Comparison of ENCODE assay signal across 14 cellular contexts in the genomic region with DNA sequence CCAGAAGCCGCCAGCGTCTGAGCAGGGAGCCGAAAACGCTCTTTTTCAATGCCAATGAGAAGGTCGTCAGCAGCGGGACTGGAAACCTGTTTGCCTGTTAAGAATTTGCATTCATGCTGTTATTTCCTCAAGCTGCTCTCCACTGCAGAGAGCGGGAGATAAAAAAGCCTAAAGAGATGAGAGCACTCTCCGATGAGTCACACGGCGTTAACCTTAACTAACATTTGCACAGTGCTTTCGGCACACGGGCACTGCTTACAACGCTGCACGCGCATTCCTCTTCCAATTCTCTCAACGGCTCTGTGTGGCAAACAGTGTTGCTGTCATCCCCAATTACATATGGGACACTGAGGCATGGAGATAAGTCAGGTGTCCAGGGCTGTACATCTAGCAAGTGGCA. TPM values are rescaled to one million over a fixed set of nuclear protein-coding genes. Genes with fewer than 3 reads are reported as not detected.
DNase-seq lines count a peak whose midpoint lies in the region; ATAC-seq and TF ChIP-seq lines count a peak whose summit lies in the region.
"Had no signal": no experiment of that assay in that cellular context is flagged by ENCODE, and none has a peak within 500 bp of the region (broad histone marks: within the 10 kb centered on the region; RNA-seq: fewer than 3 reads in every experiment).

No MANE protein-coding gene starts in this region.

- no peaks in the 10 kb centered on the region for H3K4me1 Mint-ChIP-seq in glutamatergic neuron (ENCODE audit: low read depth, unreplicated experiment)

- ATAC-seq in HCT116 (peak; percentile 63), HG03095 (IDR thresholded peaks at IDR 0.05; ENCODE audit: unreplicated experiment) (no peak)
- ATAC-seq: Right ventricle myocardium inferior had no signal

- H3K4me2 ChIP-seq in HCT116 (ENCODE audit: low read length) = peak overlapping the region; percentile 41

- DNase-seq in AG20443 (ENCODE audit: low spot score) (peak; percentile 63), HCT116 (ENCODE audit: low read depth, low spot score) (no peak), RPMI8226 (peak; percentile 16), fibroblast of villous mesenchyme (ENCODE audit: low read depth) (peak; percentile 47), NCI-H748 treated with DMSO at 0.1 percent for 48 hours (lab: John Stamatoyannopoulos, UW) (no peak), glutamatergic neuron (no peak), dedifferentiated amniotic fluid mesenchymal stem cell (ENCODE audit: extremely low spot score) (no peak)
- DNase-seq: effector CD4-positive, alpha-beta T cell; NCI-H1092; transverse colon had no signal

- H3K4me1 ChIP-seq in HCT116 (ENCODE audit: control insufficient read depth in 1 of 2, insufficient read depth in 2 of 2, low read length in 2 of 2) = peaks cover 2 to 11% of the 10 kb centered on the region in 2 experiments; a peak in 2 of 4 replicates
- H3K4me1 ChIP-seq: transverse colon had no signal

- H3K4me3 ChIP-seq in HCT116 (replicated peaks in 1 of 2; ENCODE audit: low read depth in 1 of 2, low read length in 2 of 2) (peak overlapping the region in 1 of 2 experiments; percentile 5; a peak in 1 of 4 replicates), fibroblast of villous mesenchyme (ENCODE audit: low read depth, low read length) (no peak overlapping the region)
- H3K4me3 ChIP-seq: transverse colon had no signal

- H3K9me3 ChIP-seq in HCT116 (ENCODE audit: control insufficient read depth in 1 of 2, insufficient read depth in 1 of 2, low read depth in 1 of 2, low read length in 2 of 2) = no peaks in the 10 kb centered on the region
- H3K9me3 ChIP-seq: transverse colon had no signal

- H3K27me3 Mint-ChIP-seq in glutamatergic neuron (ENCODE audit: unreplicated experiment) = peaks cover 6% of the 10 kb centered on the region

- CTCF ChIA-PET in HCT116 (lab: Charles Lee) = interaction anchor here (1.3 kb wide), 1 partner anchor 30 kb away, joined by 7 read pairs; no protein-coding TSS in a partner anchor

- POLR2A ChIA-PET in HCT116 (lab: Charles Lee) = no interaction called here

- no peaks in the 10 kb centered on the region for H3K36me3 ChIP-seq in HCT116 (ENCODE audit: control insufficient read depth in 1 of 2, insufficient read depth in 2 of 2, low read length in 2 of 2)
- H3K36me3 ChIP-seq: transverse colon had no signal

- peaks cover 29% of the 10 kb centered on the region; the same call in 1 of the 2 replicates for H3K27me3 ChIP-seq in HCT116 (ENCODE audit: insufficient read depth, low read length)

- RAD21 ChIA-PET in HCT116 (lab: Charles Lee; ENCODE audit: low non-redundant PET in 1 of 2, low total read pairs in 2 of 2, uncharacterized antibody in 2 of 2, unreplicated experiment in 2 of 2) = no interaction called here

- no peak overlapping the region for H3K4me3 Mint-ChIP-seq in glutamatergic neuron (ENCODE audit: unreplicated experiment)
- H3K4me3 Mint-ChIP-seq: T-helper 2 cell treated with Interferon-gamma antibody and Interleukin-4, amounts not matched to agents 5 μg/mL and 100 μg/mL, for 36 hours had no signal

- intact Hi-C loops in HCT116 (cut with micrococcal nuclease) = no loop called here

- TF ChIP-seq RAD21 in HCT116 (IDR thresholded peaks at IDR 0.05; ENCODE audit: low read depth) = no peak

- no peaks in the 10 kb centered on the region for H3K79me2 ChIP-seq in HCT116 (ENCODE audit: insufficient read depth, low read length)

- no peak overlapping the region for H3K27ac ChIP-seq in HCT116 (ENCODE audit: low read depth, low read length)
- H3K27ac ChIP-seq: transverse colon had no signal

- TF ChIP-seq POLR2A in HCT116 (IDR thresholded peaks at IDR 0.05; ENCODE audit: borderline replicate concordance, extremely low read depth, insufficient read depth, insufficient read length) = no peak

- H4K20me1 ChIP-seq in HCT116 (ENCODE audit: insufficient read depth) = no peaks in the 10 kb centered on the region

- TF ChIP-seq CTCF in HCT116 (IDR thresholded peaks at IDR 0.05 in 2 of 3, conservative IDR thresholded peaks at IDR 0.05 in 1 of 3; ENCODE audit: borderline replicate concordance in 1 of 3, insufficient read depth in 1 of 3, low read depth in 2 of 3, low read length in 2 of 3) (no peak), fibroblast of villous mesenchyme (IDR thresholded peaks at IDR 0.05; ENCODE audit: insufficient read depth, low read depth, low read length) (no peak), glutamatergic neuron (IDR thresholded peaks at IDR 0.05; ENCODE audit: partially characterized antibody, unreplicated experiment) (no peak)

- H3K9me3 Mint-ChIP-seq in glutamatergic neuron (ENCODE audit: unreplicated experiment) = no peaks in the 10 kb centered on the region
- H3K9me3 Mint-ChIP-seq: T-helper 2 cell treated with Interferon-gamma antibody and Interleukin-4, amounts not matched to agents 5 μg/mL and 100 μg/mL, for 36 hours had no signal

- no TSS peak for BruUV-seq in HCT116 (replicated peaks; lab: Mats Ljungman, UMichigan)

- no peak overlapping the region for H3K9ac ChIP-seq in HCT116 (ENCODE audit: low read length)

- no peak overlapping the region for H3K27ac Mint-ChIP-seq in glutamatergic neuron (ENCODE audit: unreplicated experiment)
- H3K27ac Mint-ChIP-seq: progenitor cell of endocrine pancreas; T-helper 2 cell treated with Interferon-gamma antibody and Interleukin-4, amounts not matched to agents 5 μg/mL and 100 μg/mL, for 36 hours had no signal

- no peaks in the 10 kb centered on the region for H3K9me2 ChIP-seq in HCT116 (ENCODE audit: insufficient read depth)

- no peak overlapping the region for H2AFZ ChIP-seq in HCT116 (ENCODE audit: low read depth, low read length, poor library complexity, severe bottlenecking)

- H3K36me3 Mint-ChIP-seq in glutamatergic neuron (ENCODE audit: unreplicated experiment) = no peaks in the 10 kb centered on the region

TF ChIP-seq in HCT116, 20 proteins besides CTCF, POLR2A, EP300 and RAD21:
- TF ChIP-seq, protein P1, sequence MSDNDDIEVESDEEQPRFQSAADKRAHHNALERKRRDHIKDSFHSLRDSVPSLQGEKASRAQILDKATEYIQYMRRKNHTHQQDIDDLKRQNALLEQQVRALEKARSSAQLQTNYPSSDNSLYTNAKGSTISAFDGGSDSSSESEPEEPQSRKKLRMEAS (IDR thresholded peaks at IDR 0.05) = no peak

RNA-seq across cellular contexts. Expression of a gene that starts 40.0 kb away (rescaled TPM):
- total RNA-seq in HCT116 (2021; ENCODE audit: unreplicated experiment) = 22.9 TPM
- 15.6 and 15.7 TPM in 2 replicates for polyA plus RNA-seq in HCT116 (2012)
- total RNA-seq in fibroblast of villous mesenchyme = 21.3 and 21.6 TPM in 2 replicates
- total RNA-seq in glutamatergic neuron (ENCODE audit: unreplicated experiment) = 35.0 TPM

Comparison
In these comparisons a context has a peak if more than half of its experiments do, and no peak if none do; other contexts are left out.
1. DNase-seq: peak in AG20443 (single experiment), RPMI8226 (single experiment) and fibroblast of villous mesenchyme (single experiment); none in HCT116 (single experiment), NCI-H748 treated with DMSO at 0.1 percent for 48 hours (single experiment), glutamatergic neuron (single experiment) and dedifferentiated amniotic fluid mesenchymal stem cell (single experiment).